Comparison of ENCODE assay signal across 8 cellular contexts in the genomic region with DNA sequence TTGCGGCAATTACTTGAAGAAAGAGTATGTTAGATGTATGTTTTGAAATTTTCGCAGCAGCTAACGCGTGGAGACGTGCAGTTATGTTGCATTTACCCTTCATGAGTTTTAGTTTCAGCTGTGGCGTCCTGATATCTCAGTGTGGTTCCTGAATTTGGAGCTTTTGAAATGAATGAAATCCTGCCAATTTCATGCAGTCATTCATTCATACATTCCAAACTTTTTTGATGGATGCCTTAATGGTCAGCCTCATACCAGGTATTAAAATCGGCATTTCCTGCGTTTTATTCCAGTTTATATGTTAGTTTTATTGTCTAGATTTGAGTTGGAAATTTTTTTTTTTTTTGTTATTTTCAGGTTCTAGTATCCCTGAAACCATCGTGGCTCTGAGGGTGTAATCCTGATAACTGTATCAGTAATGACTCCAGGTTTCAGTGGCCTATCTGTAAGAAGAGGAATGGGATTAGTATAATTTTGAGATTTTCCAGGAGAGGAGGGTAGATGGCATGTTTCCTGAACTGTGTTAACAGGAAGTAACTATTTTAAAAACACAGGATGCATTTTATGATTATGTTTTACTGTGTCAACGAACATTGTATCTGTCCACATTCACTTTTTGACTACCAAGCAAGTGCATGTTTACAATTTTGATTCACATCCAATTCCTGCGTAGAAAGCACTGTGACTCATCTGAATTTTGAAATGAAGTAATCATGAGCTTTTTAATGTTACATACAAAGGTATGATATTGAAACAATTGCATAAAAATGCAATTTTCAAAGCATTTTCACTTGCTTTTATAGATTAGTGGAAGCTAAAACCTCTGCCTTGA. TPM values are rescaled to one million over a fixed set of nuclear protein-coding genes. Genes with fewer than 3 reads are reported as not detected.
DNase-seq lines count a peak whose midpoint lies in the region; ATAC-seq and TF ChIP-seq lines count a peak whose summit lies in the region.

No MANE protein-coding gene starts in this region.

- CTCF ChIA-PET in IMR-90 (lab: Yijun Ruan, JAX): interaction anchor here (0.7 to 1.6 kb wide), 2 partner anchors 256 to 289 kb away, joined by 3 to 6 read pairs; no protein-coding TSS in a partner anchor

- peak overlapping the region; percentile 44 for H3K23ac ChIP-seq in IMR-90 (ENCODE audit: low read depth, low read length)

- H4K5ac ChIP-seq in IMR-90 (ENCODE audit: low read depth, low read length): no peak overlapping the region

- intact Hi-C loops in IMR-90 (cut with micrococcal nuclease) (loop anchor here (1.0 to 5.0 kb wide), 4 partner anchors 62 to 427 kb away; partner anchors contain the start of gene MLLT3), left colon (cut with DNase I, micrococcal nuclease) (loop anchor here in 1 of 2 donors (10.0 kb wide), 1 partner anchor 330 kb away; no protein-coding TSS in a partner anchor)

- DNase-seq in EL (peak; percentile 74), IMR-90 (peak; percentile 89), astrocyte of the spinal cord (ENCODE audit: low read depth, low spot score) (peak; percentile 75), left colon (no peak), tibial nerve (ENCODE audit: low spot score in 2 of 2) (no peak), activated gamma-delta T cell (lab: John Stamatoyannopoulos, UW) (no peak), COLO668 (lab: John Stamatoyannopoulos, UW; ENCODE audit: unreplicated experiment) (no peak)

- H3K36me3 ChIP-seq in IMR-90 (ENCODE audit: control insufficient read depth, insufficient read depth, low read length) (no peaks in the 10 kb centered on the region), tibial nerve (no peaks in the 10 kb centered on the region)

- dilution Hi-C loops in IMR-90 (cut with HindIII; ENCODE audit: low sequenced_read_pairs, unreplicated experiment): no loop called here

- TF ChIP-seq CTCF in IMR-90 (conservative IDR thresholded peaks at IDR 0.05; ENCODE audit: low read depth, low read length) (no peak), astrocyte of the spinal cord (IDR thresholded peaks at IDR 0.05; ENCODE audit: low read depth, low read length) (no peak), tibial nerve (IDR thresholded peaks at IDR 0.05) (no peak)

- TF ChIP-seq EP300 in tibial nerve (IDR thresholded peaks at IDR 0.05): no peak

- peak overlapping the region; percentile 60 for H3K4me3 ChIP-seq in IMR-90 (ENCODE audit: insufficient read depth, low read depth, low read length)
- H3K4me3 ChIP-seq in astrocyte of the spinal cord (ENCODE audit: low read depth, low read length): peak overlapping the region; percentile 69
- H3K4me3 ChIP-seq in tibial nerve: peak overlapping the region; percentile 64 to 96 (median 90)

- 0 out of 2 replicates have a peak overlapping the region, but pooled peaks have one; percentile 29 for H4K91ac ChIP-seq in IMR-90 (ENCODE audit: insufficient read depth, low read depth, low read length)

- in situ Hi-C loops in IMR-90 (cut with MboI; ENCODE audit: low sequenced_read_pairs): no loop called here
- in situ Hi-C loops in astrocyte of the spinal cord (cut with HindIII; ENCODE audit: low sequenced_read_pairs): no loop called here

- H3K79me1 ChIP-seq in IMR-90 (ENCODE audit: low read depth in 1 of 2, low read length in 2 of 2): peaks cover 13 to 28% of the 10 kb centered on the region in 2 experiments

- 0 out of 2 replicates have a peak overlapping the region, but pooled peaks have one; percentile 21 for H3K27ac ChIP-seq in IMR-90 (ENCODE audit: insufficient read depth, low read length)
- H3K27ac ChIP-seq in tibial nerve: peak overlapping the region in 3 of 4 donors; percentile 74 to 89 (median 89)

- H2AFZ ChIP-seq in IMR-90 (replicated peaks; ENCODE audit: low read length, poor library complexity): peak overlapping the region; percentile 96

- H2BK20ac ChIP-seq in IMR-90 (ENCODE audit: low read depth, low read length): peak overlapping the region; percentile 15; the same call in 1 of the 2 replicates

- H3K9me3 ChIP-seq in IMR-90 (ENCODE audit: control insufficient read depth, insufficient read depth, low read length): no peaks in the 10 kb centered on the region
- no peaks in the 10 kb centered on the region for H3K9me3 ChIP-seq in tibial nerve

- TF ChIP-seq RAD21 in IMR-90 (IDR thresholded peaks at IDR 0.05; ENCODE audit: low read length): no peak

- TF ChIP-seq POLR2A in IMR-90 (IDR thresholded peaks at IDR 0.05; ENCODE audit: low read depth, low read length) (no peak), tibial nerve (IDR thresholded peaks at IDR 0.05) (no peak)

- peaks cover 12% of the 10 kb centered on the region; the same call in 1 of the 2 replicates for H4K20me1 ChIP-seq in IMR-90 (ENCODE audit: insufficient read depth, low read length)

- peak overlapping the region in 1 of 2 experiments; percentile 79; a peak in 2 of 4 replicates for H4K8ac ChIP-seq in IMR-90 (ENCODE audit: low read depth in 2 of 2, low read length in 2 of 2)

- BruUV-seq in IMR-90 (replicated peaks; lab: Mats Ljungman, UMichigan): no TSS peak

- H3K9ac ChIP-seq in IMR-90 (ENCODE audit: low read depth, low read length): peak overlapping the region; percentile 58; the same call in 1 of the 2 replicates

- H3K27me3 ChIP-seq in IMR-90 (ENCODE audit: control insufficient read depth, insufficient read depth, low read length) (no peaks in the 10 kb centered on the region), tibial nerve (no peaks in the 10 kb centered on the region)

- 0 out of 2 replicates have a peak overlapping the region, but pooled peaks have one; percentile 31 for H2AK5ac ChIP-seq in IMR-90 (ENCODE audit: low read depth, low read length)

- H3K9me1 ChIP-seq in IMR-90 (ENCODE audit: insufficient read depth, low read length): peaks cover 3% of the 10 kb centered on the region; the same call in 1 of the 2 replicates

- H2AK9ac ChIP-seq in IMR-90 (replicated peaks; ENCODE audit: low read depth, low read length, poor library complexity): peak overlapping the region; percentile 51

- peak overlapping the region; percentile 49 for H3K14ac ChIP-seq in IMR-90 (replicated peaks; ENCODE audit: low read depth, low read length)

- H3K56ac ChIP-seq in IMR-90 (ENCODE audit: extremely low read depth, insufficient read depth, low read length): peak overlapping the region; percentile 54

- peak overlapping the region; percentile 8; the same call in 1 of the 2 replicates for H3K4ac ChIP-seq in IMR-90 (ENCODE audit: low read depth, low read length)

- WGBS in IMR-90 (ENCODE audit: extremely low coverage in 2 of 2, insufficient read length in 1 of 2), 2 experiments: 0% methylated on average over 2 of the region's 11 CpGs; no CpG with 5 or more reads in 1 of the 2 experiments
- 4 to 11% methylated on average over 11 of the region's 11 CpGs for WGBS in tibial nerve, 2 donors

- H3K4me1 ChIP-seq in IMR-90 (ENCODE audit: control insufficient read depth, insufficient read depth, low read length) (no peaks in the 10 kb centered on the region), tibial nerve (peaks cover 0 to 26% (median 4%) of the 10 kb centered on the region in 4 donors)

- ATAC-seq in IMR-90 (ENCODE audit: low read depth): no peak
- ATAC-seq in left colon: peak; percentile 45
- no peak for ATAC-seq in HG03432 (IDR thresholded peaks at IDR 0.05; ENCODE audit: unreplicated experiment)

- no peak overlapping the region for H2BK120ac ChIP-seq in IMR-90 (ENCODE audit: low read depth, low read length)

- peak overlapping the region; percentile 53; the same call in 1 of the 2 replicates for H3K18ac ChIP-seq in IMR-90 (ENCODE audit: low read depth, low read length)

- no peak overlapping the region; the same call in 2 of the 3 replicates for H2BK15ac ChIP-seq in IMR-90 (ENCODE audit: low read depth, low read length)

- H2BK5ac ChIP-seq in IMR-90 (ENCODE audit: low read depth, low read length, poor library complexity, severe bottlenecking): peak overlapping the region; percentile 70

- POLR2A ChIA-PET in IMR-90 (lab: Charles Lee; ENCODE audit: unreplicated experiment): interaction anchor here (0.6 kb wide), 1 partner anchor 58 kb away, joined by 3 read pairs; no protein-coding TSS in a partner anchor

- peak overlapping the region; percentile 85 for H3K4me2 ChIP-seq in IMR-90 (ENCODE audit: low read depth, low read length)

TF ChIP-seq in IMR-90, 13 proteins besides CTCF, POLR2A, EP300 and RAD21 (continues in another document):
- peak; percentile 31; the same call in 1 of the 2 replicates for TF ChIP-seq MAFK (IDR thresholded peaks at IDR 0.05; ENCODE audit: low read depth, low read length)
- TF ChIP-seq MAZ (IDR thresholded peaks at IDR 0.05; ENCODE audit: borderline replicate concordance, low read depth, low read length): no peak
- no peak for TF ChIP-seq MXI1 (IDR thresholded peaks at IDR 0.05; ENCODE audit: borderline replicate concordance, low read depth, low read length)
- TF ChIP-seq USF2 (IDR thresholded peaks at IDR 0.05; ENCODE audit: low read depth, low read length): no peak
- no peak for TF ChIP-seq SMC3 (IDR thresholded peaks at IDR 0.05; ENCODE audit: low read depth, low read length)
- TF ChIP-seq CEBPB (IDR thresholded peaks at IDR 0.05; ENCODE audit: low read depth, low read length): peak; percentile 84
- peak; percentile 37; the same call in 1 of the 2 replicates for TF ChIP-seq NFE2L2 (IDR thresholded peaks at IDR 0.05; ENCODE audit: low read depth, low read length)
- TF ChIP-seq, protein P1, sequence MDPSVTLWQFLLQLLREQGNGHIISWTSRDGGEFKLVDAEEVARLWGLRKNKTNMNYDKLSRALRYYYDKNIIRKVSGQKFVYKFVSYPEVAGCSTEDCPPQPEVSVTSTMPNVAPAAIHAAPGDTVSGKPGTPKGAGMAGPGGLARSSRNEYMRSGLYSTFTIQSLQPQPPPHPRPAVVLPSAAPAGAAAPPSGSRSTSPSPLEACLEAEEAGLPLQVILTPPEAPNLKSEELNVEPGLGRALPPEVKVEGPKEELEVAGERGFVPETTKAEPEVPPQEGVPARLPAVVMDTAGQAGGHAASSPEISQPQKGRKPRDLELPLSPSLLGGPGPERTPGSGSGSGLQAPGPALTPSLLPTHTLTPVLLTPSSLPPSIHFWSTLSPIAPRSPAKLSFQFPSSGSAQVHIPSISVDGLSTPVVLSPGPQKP (IDR thresholded peaks at IDR 0.05; ENCODE audit: borderline replicate concordance, low read depth, low read length): no peak
- TF ChIP-seq BHLHE40 (IDR thresholded peaks at IDR 0.05; ENCODE audit: low read depth, low read length): no peak

RNA-seq across cellular contexts. Expression of gene FOCAD, which starts 1.0 kb away (rescaled TPM):
- total RNA-seq in IMR-90 (2012; rRNA removed) (73.9 and 91.2 TPM in 2 replicates), left colon (10 to 100 TPM; 21.5 to 29.2 TPM), tibial nerve (10 to 100 TPM; 15.7 to 39.9 (median 25.4) TPM)
- 21.2 and 28.8 TPM in 2 replicates for polyA plus RNA-seq in IMR-90 (2012; rRNA removed)
- 6.6 and 26.5 TPM in 2 replicates for polyA plus RNA-seq in IMR-90 (2012; cell fraction: cytosol; rRNA removed)
- polyA plus RNA-seq in IMR-90 (2012; cell fraction: nucleus; rRNA removed; ENCODE audit: low replicate concordance): 22.3 and 54.3 TPM in 2 replicates

Comparison
In these comparisons a context has a peak if more than half of its experiments do, and no peak if none do; other contexts are left out.
1. DNase-seq: peak in EL (single experiment), IMR-90 (single experiment) and astrocyte of the spinal cord (single experiment); none in left colon (0 of 2), tibial nerve (0 of 2), activated gamma-delta T cell (single experiment) and COLO668 (single experiment).
2. Peak in every context shown above with its lines, with median percentiles within 50 percentile points of each other: H3K4me3 ChIP-seq.